8 cellular contexts compared by ENCODE assay signal in genomic region chr7:26667514-26668133, GRCh38.
DNase-seq lines count a peak whose midpoint lies in the region; ATAC-seq and TF ChIP-seq lines count a peak whose summit lies in the region.

No MANE protein-coding gene starts in this region.

- no peak overlapping the region for H3K4me3 Mint-ChIP-seq in activated naive CD8-positive, alpha-beta T cell treated with anti-CD3 and anti-CD28 coated beads, Interleukin-2, amount 10 ng/mL, durations not matched to agents 7 days and 5 days

- H3K27ac Mint-ChIP-seq in activated naive CD8-positive, alpha-beta T cell treated with anti-CD3 and anti-CD28 coated beads, Interleukin-2, amount 10 ng/mL, durations not matched to agents 7 days and 5 days, result no peak overlapping the region

- TF ChIP-seq POLR2A in NB4 (IDR thresholded peaks at IDR 0.05; ENCODE audit: extremely low read depth, insufficient read length), result no peak

- POLR2A ChIA-PET in activated naive CD8-positive, alpha-beta T cell treated with anti-CD3 and anti-CD28 coated beads, Interleukin-2, amount 10 ng/mL, durations not matched to agents 7 days and 5 days (lab: Charles Lee), result no interaction called here

- peaks cover 1% of the 10 kb centered on the region for H3K36me3 Mint-ChIP-seq in activated naive CD8-positive, alpha-beta T cell treated with anti-CD3 and anti-CD28 coated beads, Interleukin-2, amount 10 ng/mL, durations not matched to agents 7 days and 5 days

- ATAC-seq in GM18868 (IDR thresholded peaks at IDR 0.05; ENCODE audit: unreplicated experiment) (peak; percentile 59), HG02840 (IDR thresholded peaks at IDR 0.05; ENCODE audit: low FRiP score, unreplicated experiment) (no peak)
- ATAC-seq in activated naive CD8-positive, alpha-beta T cell treated with anti-CD3 and anti-CD28 coated beads, Interleukin-2, amount 10 ng/mL, durations not matched to agents 7 days and 5 days (ENCODE audit: low read depth), result peak; percentile 62

- H3K9me3 Mint-ChIP-seq in activated naive CD8-positive, alpha-beta T cell treated with anti-CD3 and anti-CD28 coated beads, Interleukin-2, amount 10 ng/mL, durations not matched to agents 7 days and 5 days, result no peaks in the 10 kb centered on the region

- no peak overlapping the region for H3K4me3 ChIP-seq in NB4 (ENCODE audit: low read depth, low read length)

- peak; percentile 84 for DNase-seq in AG08395 (ENCODE audit: low spot score)
- peak; percentile 96 for DNase-seq in NB4 (ENCODE audit: low read depth)
- peak; percentile 99 for DNase-seq in SHP77 treated with DMSO at 0.1 percent for 48 hours (lab: John Stamatoyannopoulos, UW)
- DNase-seq in activated naive CD8-positive, alpha-beta T cell treated with anti-CD3 and anti-CD28 coated beads, Interleukin-2, amount 10 ng/mL, durations not matched to agents 7 days and 5 days, result peak; percentile 29
- DNase-seq in glomerular visceral epithelial cell (ENCODE audit: extremely low spot score), result peak; percentile 93
- peak; percentile 100 for DNase-seq in pons (ENCODE audit: low spot score)

- TF ChIP-seq CTCF in NB4 (IDR thresholded peaks at IDR 0.05; ENCODE audit: low read depth, low read length), result peak; percentile 95

- peaks cover 11% of the 10 kb centered on the region for H3K27me3 Mint-ChIP-seq in activated naive CD8-positive, alpha-beta T cell treated with anti-CD3 and anti-CD28 coated beads, Interleukin-2, amount 10 ng/mL, durations not matched to agents 7 days and 5 days

- H3K4me1 Mint-ChIP-seq in activated naive CD8-positive, alpha-beta T cell treated with anti-CD3 and anti-CD28 coated beads, Interleukin-2, amount 10 ng/mL, durations not matched to agents 7 days and 5 days, result peaks cover 12% of the 10 kb centered on the region

Comparison
In these comparisons a context has a peak if more than half of its experiments do, and no peak if none do; other contexts are left out.
1. DNase-seq: peak in every context shown above with its lines; median percentile 100 in pons; 99 in SHP77 treated with DMSO at 0.1 percent for 48 hours; 96 in NB4; 93 in glomerular visceral epithelial cell; 84 in AG08395; 29 in activated naive CD8-positive, alpha-beta T cell treated with anti-CD3 and anti-CD28 coated beads, Interleukin-2, amount 10 ng/mL, durations not matched to agents 7 days and 5 days.